Comparison of ENCODE assay signal across 16 cellular contexts in genomic region chr1:91548382-91549040, GRCh38. TPM values are rescaled to one million over a fixed set of nuclear protein-coding genes. Genes with fewer than 3 reads are reported as not detected.
DNase-seq lines count a peak whose midpoint lies in the region; ATAC-seq and TF ChIP-seq lines count a peak whose summit lies in the region.
"Had no signal": no experiment of that assay in that cellular context is flagged by ENCODE, and none has a peak within 500 bp of the region (broad histone marks: within the 10 kb centered on the region; RNA-seq: fewer than 3 reads in every experiment).

No MANE protein-coding gene starts in this region.

- H3K4me1 Mint-ChIP-seq in activated naive CD4-positive, alpha-beta T cell treated with anti-CD3 and anti-CD28 coated beads, Interleukin-2, amount 50 U/mL, for 24 hours, result peaks cover 67% of the 10 kb centered on the region
- H3K4me1 Mint-ChIP-seq in T-helper 17 cell (peaks cover 43% of the 10 kb centered on the region), MCF 10A (ENCODE audit: insufficient read depth, unreplicated experiment) (peaks cover 26% of the 10 kb centered on the region)
- peaks cover 78% of the 10 kb centered on the region for H3K4me1 Mint-ChIP-seq in central memory CD8-positive, alpha-beta T cell

- in situ Hi-C loops in HAP-1 (cut with MboI; ENCODE audit: low sequenced_read_pairs), result no loop called here

- peak overlapping the region; percentile 76 for H3K27ac Mint-ChIP-seq in activated naive CD4-positive, alpha-beta T cell treated with anti-CD3 and anti-CD28 coated beads, Interleukin-2, amount 50 U/mL, for 24 hours
- H3K27ac Mint-ChIP-seq in T-helper 17 cell (peak overlapping the region; percentile 97), MCF 10A (ENCODE audit: low read depth, unreplicated experiment) (no peak overlapping the region)
- H3K27ac Mint-ChIP-seq in central memory CD8-positive, alpha-beta T cell (ENCODE audit: low read depth), result peak overlapping the region; percentile 94
- H3K27ac Mint-ChIP-seq: mesothelial cell of epicardium had no signal

- intact Hi-C loops in upper lobe of right lung (cut with DNase I), result no loop called here
- intact Hi-C loops in MCF 10A (cut with micrococcal nuclease), result no loop called here

- TF ChIP-seq CTCF in upper lobe of right lung (IDR thresholded peaks at IDR 0.05) (no peak), MCF 10A (IDR thresholded peaks at IDR 0.05; ENCODE audit: unreplicated experiment) (no peak)

- H3K4me1 ChIP-seq in upper lobe of right lung, result peaks cover 15% of the 10 kb centered on the region
- no peaks in the 10 kb centered on the region for H3K4me1 ChIP-seq in HAP-1

- H3K27me3 ChIP-seq in upper lobe of right lung (no peaks in the 10 kb centered on the region), HAP-1 (ENCODE audit: low read depth) (no peaks in the 10 kb centered on the region)
- H3K27me3 ChIP-seq: ascending aorta had no signal

- H3K36me3 Mint-ChIP-seq in activated naive CD4-positive, alpha-beta T cell treated with anti-CD3 and anti-CD28 coated beads, Interleukin-2, amount 50 U/mL, for 24 hours, result no peaks in the 10 kb centered on the region
- H3K36me3 Mint-ChIP-seq in T-helper 17 cell (ENCODE audit: low read depth) (no peaks in the 10 kb centered on the region), MCF 10A (ENCODE audit: insufficient read depth, unreplicated experiment) (no peaks in the 10 kb centered on the region)
- peaks cover 18% of the 10 kb centered on the region for H3K36me3 Mint-ChIP-seq in central memory CD8-positive, alpha-beta T cell (ENCODE audit: insufficient read depth)
- H3K36me3 Mint-ChIP-seq: mesothelial cell of epicardium had no signal

- no TSS peak for BruUV-seq in MCF 10A (replicated peaks; lab: Mats Ljungman, UMichigan)

- H3K9me3 ChIP-seq in T-helper 17 cell (ENCODE audit: control insufficient read depth, low read length, poor library complexity, severe bottlenecking), result no peaks in the 10 kb centered on the region
- H3K9me3 ChIP-seq in upper lobe of right lung, result no peaks in the 10 kb centered on the region
- no peaks in the 10 kb centered on the region for H3K9me3 ChIP-seq in HAP-1
- H3K9me3 ChIP-seq: ascending aorta had no signal

- H3K4me3 Mint-ChIP-seq in activated naive CD4-positive, alpha-beta T cell treated with anti-CD3 and anti-CD28 coated beads, Interleukin-2, amount 50 U/mL, for 24 hours, result peak overlapping the region; percentile 63
- H3K4me3 Mint-ChIP-seq in T-helper 17 cell, result peak overlapping the region; percentile 89
- peak overlapping the region; percentile 67 for H3K4me3 Mint-ChIP-seq in central memory CD8-positive, alpha-beta T cell
- H3K4me3 Mint-ChIP-seq in MCF 10A (ENCODE audit: unreplicated experiment), result no peak overlapping the region
- H3K4me3 Mint-ChIP-seq: mesothelial cell of epicardium had no signal

- H3K4me3 ChIP-seq in upper lobe of right lung, result no peak overlapping the region
- H3K4me3 ChIP-seq in HAP-1, result no peak overlapping the region
- H3K4me3 ChIP-seq: ascending aorta, coronary artery had no signal

- POLR2A ChIA-PET in MCF 10A (lab: Yijun Ruan, JAX), result interaction anchor here (7.2 kb wide), 1 partner anchor 11 kb away, joined by 39 read pairs; no protein-coding TSS in a partner anchor

- no peaks in the 10 kb centered on the region for H3K27me3 Mint-ChIP-seq in activated naive CD4-positive, alpha-beta T cell treated with anti-CD3 and anti-CD28 coated beads, Interleukin-2, amount 50 U/mL, for 24 hours
- H3K27me3 Mint-ChIP-seq in T-helper 17 cell (no peaks in the 10 kb centered on the region), MCF 10A (ENCODE audit: insufficient read depth, unreplicated experiment) (no peaks in the 10 kb centered on the region)
- H3K27me3 Mint-ChIP-seq in central memory CD8-positive, alpha-beta T cell, result no peaks in the 10 kb centered on the region

- ATAC-seq in T-helper 17 cell (peak; percentile 53), upper lobe of right lung (peak; percentile 35)
- ATAC-seq in central memory CD8-positive, alpha-beta T cell (replicated peaks; ENCODE audit: extremely low read depth, poor library complexity, severe bottlenecking), result peak; percentile 53

- no peak for DNase-seq in activated naive CD4-positive, alpha-beta T cell treated with anti-CD3 and anti-CD28 coated beads, Interleukin-2, amount 50 U/mL, for 16 hours
- DNase-seq in T-helper 17 cell (no peak), upper lobe of right lung (no peak), NCI-H128 (lab: John Stamatoyannopoulos, UW; ENCODE audit: unreplicated experiment) (no peak), MCF 10A (ENCODE audit: unreplicated experiment) (no peak), HAP-1 (ENCODE audit: low spot score in 2 of 2) (no peak)
- DNase-seq in central memory CD8-positive, alpha-beta T cell (ENCODE audit: low spot score in 2 of 2), result no peak
- DNase-seq: activated CD8-positive, alpha-beta memory T cell treated with anti-CD3 and anti-CD28 coated beads, Interleukin-2, amount 50 U/mL, for 4 hours; islet precursor cell; NCI-H187 treated with DMSO at 0.1 percent for 48 hours; NCI-H526 had no signal

- H3K36me3 ChIP-seq in upper lobe of right lung (no peaks in the 10 kb centered on the region), HAP-1 (replicated peaks) (no peaks in the 10 kb centered on the region)
- H3K36me3 ChIP-seq: ascending aorta had no signal

- no peak overlapping the region for H3K27ac ChIP-seq in upper lobe of right lung
- H3K27ac ChIP-seq: ascending aorta, coronary artery, KMS-11 had no signal

- no peaks in the 10 kb centered on the region for H3K9me3 Mint-ChIP-seq in activated naive CD4-positive, alpha-beta T cell treated with anti-CD3 and anti-CD28 coated beads, Interleukin-2, amount 50 U/mL, for 24 hours
- peaks cover 5% of the 10 kb centered on the region for H3K9me3 Mint-ChIP-seq in central memory CD8-positive, alpha-beta T cell
- H3K9me3 Mint-ChIP-seq in MCF 10A (ENCODE audit: unreplicated experiment), result no peaks in the 10 kb centered on the region
- H3K9me3 Mint-ChIP-seq: mesothelial cell of epicardium had no signal

- CTCF ChIA-PET in MCF 10A (lab: Yijun Ruan, JAX), result interaction anchor here (0.6 kb wide), 1 partner anchor 380 kb away, joined by 3 read pairs; no protein-coding TSS in a partner anchor

RNA-seq across cellular contexts. Expression of gene CDC7, which starts 47.9 kb away (rescaled TPM):
- 1 to 10 TPM; 5.2 to 6.5 TPM for total RNA-seq in T-helper 17 cell
- 4.3 TPM for total RNA-seq in upper lobe of right lung
- total RNA-seq in MCF 10A (2022), result 4.0 and 8.0 TPM in 2 replicates
